ENCODE assay signal across 1 cellular context in the genomic region with DNA sequence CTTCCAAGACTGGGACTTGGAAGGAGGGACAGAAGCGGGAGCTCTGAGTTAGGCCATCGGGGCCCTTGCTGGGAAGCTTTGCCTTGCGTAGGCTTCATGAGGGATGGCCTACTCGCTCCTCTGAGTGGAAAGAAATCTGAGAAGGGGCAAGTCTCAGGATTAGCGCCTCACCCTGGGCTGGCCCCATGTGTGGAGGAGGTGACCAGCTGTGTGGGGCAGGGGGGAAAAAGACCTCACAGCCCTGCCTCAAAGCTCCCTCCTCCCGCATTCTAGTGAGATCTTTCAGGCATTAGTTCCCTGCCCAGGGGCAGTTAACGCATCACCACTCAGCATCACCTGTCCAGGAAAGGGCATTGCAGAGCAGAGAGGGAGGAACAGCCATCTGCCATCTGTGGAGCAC.
TF ChIP-seq lines count a peak whose summit lies in the region.

No MANE protein-coding gene starts in this region.

TF ChIP-seq in GM23338, 12 proteins besides CTCF, POLR2A, EP300 and RAD21 (continued from another document):
- TF ChIP-seq ZNF462 (CRISPR knock-in tag; IDR thresholded peaks at IDR 0.05) (no peak), ZNF114 (CRISPR knock-in tag; IDR thresholded peaks at IDR 0.05) (no peak), REST (IDR thresholded peaks at IDR 0.05; ENCODE audit: unreplicated experiment) (no peak), CREB1 (CRISPR knock-in tag; IDR thresholded peaks at IDR 0.05; ENCODE audit: low read depth) (no peak)
- TF ChIP-seq, protein P1, sequence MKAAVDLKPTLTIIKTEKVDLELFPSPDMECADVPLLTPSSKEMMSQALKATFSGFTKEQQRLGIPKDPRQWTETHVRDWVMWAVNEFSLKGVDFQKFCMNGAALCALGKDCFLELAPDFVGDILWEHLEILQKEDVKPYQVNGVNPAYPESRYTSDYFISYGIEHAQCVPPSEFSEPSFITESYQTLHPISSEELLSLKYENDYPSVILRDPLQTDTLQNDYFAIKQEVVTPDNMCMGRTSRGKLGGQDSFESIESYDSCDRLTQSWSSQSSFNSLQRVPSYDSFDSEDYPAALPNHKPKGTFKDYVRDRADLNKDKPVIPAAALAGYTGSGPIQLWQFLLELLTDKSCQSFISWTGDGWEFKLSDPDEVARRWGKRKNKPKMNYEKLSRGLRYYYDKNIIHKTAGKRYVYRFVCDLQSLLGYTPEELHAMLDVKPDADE (IDR thresholded peaks at IDR 0.05), result no peak
